1 cellular context compared by ENCODE assay signal in the genomic region with DNA sequence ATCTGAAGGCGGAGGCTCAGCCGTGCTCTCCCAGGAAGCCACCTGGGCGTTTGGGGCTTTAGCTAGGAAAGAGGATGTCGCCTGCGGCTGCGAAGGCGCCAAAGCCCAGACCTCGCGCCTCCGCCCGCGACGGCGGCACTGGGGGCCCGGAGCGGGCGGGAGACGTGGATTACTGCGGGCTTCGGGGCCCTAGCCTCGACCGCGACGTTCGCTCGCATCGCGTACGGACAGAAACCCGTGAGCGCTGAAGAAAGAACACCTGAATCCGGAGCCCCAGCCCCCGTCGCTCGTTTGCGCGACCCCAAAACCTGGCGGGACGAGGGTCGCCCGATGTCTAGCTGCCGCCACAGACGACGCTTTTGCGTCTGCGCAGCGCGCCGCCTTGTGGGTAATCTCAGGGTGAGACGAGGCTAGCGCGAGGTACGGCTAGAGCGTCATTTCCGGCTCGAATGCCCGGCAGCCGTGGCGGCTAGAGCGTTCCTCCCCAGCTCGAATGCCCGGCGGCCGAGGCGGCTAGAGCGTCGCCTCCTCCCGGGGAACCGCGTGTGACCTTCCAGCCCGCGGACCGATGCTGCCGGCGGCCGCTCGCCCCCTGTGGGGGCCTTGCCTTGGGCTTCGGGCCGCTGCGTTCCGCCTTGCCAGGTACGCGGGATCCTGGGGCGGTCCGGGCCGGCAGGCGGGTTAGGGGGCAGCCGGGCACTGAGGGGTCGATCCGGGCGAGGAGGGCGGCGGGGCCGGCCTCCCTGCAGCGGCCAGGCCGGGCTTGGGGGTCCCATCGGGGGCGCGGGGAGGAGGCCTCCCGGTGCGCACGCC.
TF ChIP-seq lines count a peak whose summit lies in the region.

A gene (plus strand): TSS at position 434 of the 813 bp plus-strand sequence. CDS start 135 bp downstream, at position 569.

TF ChIP-seq in HepG2, 621 proteins besides CTCF, POLR2A, EP300 and RAD21 (continued from another document and continues in another):
- TF ChIP-seq, protein P1, sequence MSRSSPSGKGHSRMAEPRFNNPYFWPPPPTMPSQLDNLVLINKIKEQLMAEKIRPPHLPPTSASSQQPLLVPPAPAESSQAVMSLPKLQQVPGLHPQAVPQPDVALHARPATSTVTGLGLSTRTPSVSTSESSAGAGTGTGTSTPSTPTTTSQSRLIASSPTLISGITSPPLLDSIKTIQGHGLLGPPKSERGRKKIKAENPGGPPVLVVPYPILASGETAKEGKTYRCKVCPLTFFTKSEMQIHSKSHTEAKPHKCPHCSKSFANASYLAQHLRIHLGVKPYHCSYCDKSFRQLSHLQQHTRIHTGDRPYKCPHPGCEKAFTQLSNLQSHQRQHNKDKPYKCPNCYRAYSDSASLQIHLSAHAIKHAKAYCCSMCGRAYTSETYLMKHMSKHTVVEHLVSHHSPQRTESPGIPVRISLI (CRISPR knock-in tag; IDR thresholded peaks at IDR 0.05; ENCODE audit: borderline replicate concordance) = no peak; the same call in none of the 2 replicates
- no peak for TF ChIP-seq ZKSCAN1 (IDR thresholded peaks at IDR 0.05; ENCODE audit: low read length)
- no peak for TF ChIP-seq HMGA1 (CRISPR knock-in tag; conservative IDR thresholded peaks at IDR 0.05)
- TF ChIP-seq ZNF136 (CRISPR knock-in tag; IDR thresholded peaks at IDR 0.05; ENCODE audit: low read depth) = no peak; the same call in 1 of the 2 replicates
- no peak for TF ChIP-seq RAD51 (IDR thresholded peaks at IDR 0.05; ENCODE audit: borderline replicate concordance)
- peak; percentile 96 for TF ChIP-seq ZNF850 (CRISPR knock-in tag; conservative IDR thresholded peaks at IDR 0.05)
- peak; percentile 52; the same call in 1 of the 2 replicates for TF ChIP-seq ZNF614 (CRISPR knock-in tag; IDR thresholded peaks at IDR 0.05; ENCODE audit: borderline replicate concordance)
- TF ChIP-seq MZF1 (CRISPR knock-in tag; IDR thresholded peaks at IDR 0.05; ENCODE audit: borderline replicate concordance) = peak; percentile 72; the same call in 1 of the 2 replicates
- TF ChIP-seq FOXM1 (CRISPR knock-in tag; IDR thresholded peaks at IDR 0.05) = peak; percentile 78; the same call in 1 of the 2 replicates
- TF ChIP-seq SIX4 (CRISPR knock-in tag; IDR thresholded peaks at IDR 0.05) = peak; percentile 82
- TF ChIP-seq MAFG (CRISPR knock-in tag; IDR thresholded peaks at IDR 0.05) = no peak
- TF ChIP-seq GTF3A (CRISPR knock-in tag; conservative IDR thresholded peaks at IDR 0.05) = peak; percentile 79; the same call in 1 of the 2 replicates
- no peak for TF ChIP-seq TCF12 (IDR thresholded peaks at IDR 0.05)
- TF ChIP-seq TCF12 (CRISPR knock-in tag; IDR thresholded peaks at IDR 0.05) = peak; percentile 90
- TF ChIP-seq, protein P2, sequence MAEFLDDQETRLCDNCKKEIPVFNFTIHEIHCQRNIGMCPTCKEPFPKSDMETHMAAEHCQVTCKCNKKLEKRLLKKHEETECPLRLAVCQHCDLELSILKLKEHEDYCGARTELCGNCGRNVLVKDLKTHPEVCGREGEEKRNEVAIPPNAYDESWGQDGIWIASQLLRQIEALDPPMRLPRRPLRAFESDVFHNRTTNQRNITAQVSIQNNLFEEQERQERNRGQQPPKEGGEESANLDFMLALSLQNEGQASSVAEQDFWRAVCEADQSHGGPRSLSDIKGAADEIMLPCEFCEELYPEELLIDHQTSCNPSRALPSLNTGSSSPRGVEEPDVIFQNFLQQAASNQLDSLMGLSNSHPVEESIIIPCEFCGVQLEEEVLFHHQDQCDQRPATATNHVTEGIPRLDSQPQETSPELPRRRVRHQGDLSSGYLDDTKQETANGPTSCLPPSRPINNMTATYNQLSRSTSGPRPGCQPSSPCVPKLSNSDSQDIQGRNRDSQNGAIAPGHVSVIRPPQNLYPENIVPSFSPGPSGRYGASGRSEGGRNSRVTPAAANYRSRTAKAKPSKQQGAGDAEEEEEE (CRISPR knock-in tag; IDR thresholded peaks at IDR 0.05; ENCODE audit: borderline replicate concordance) = no peak
- 0 out of 2 replicates have a peak, but pooled peaks have one; percentile 27 for TF ChIP-seq JUNB (CRISPR knock-in tag; IDR thresholded peaks at IDR 0.05; ENCODE audit: borderline replicate concordance)
- TF ChIP-seq, protein P3, sequence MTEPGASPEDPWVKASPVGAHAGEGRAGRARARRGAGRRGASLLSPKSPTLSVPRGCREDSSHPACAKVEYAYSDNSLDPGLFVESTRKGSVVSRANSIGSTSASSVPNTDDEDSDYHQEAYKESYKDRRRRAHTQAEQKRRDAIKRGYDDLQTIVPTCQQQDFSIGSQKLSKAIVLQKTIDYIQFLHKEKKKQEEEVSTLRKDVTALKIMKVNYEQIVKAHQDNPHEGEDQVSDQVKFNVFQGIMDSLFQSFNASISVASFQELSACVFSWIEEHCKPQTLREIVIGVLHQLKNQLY (CRISPR knock-in tag; IDR thresholded peaks at IDR 0.05) = peak; percentile 78; the same call in 1 of the 2 replicates
- TF ChIP-seq ZNF644 (CRISPR knock-in tag; IDR thresholded peaks at IDR 0.05; ENCODE audit: low read depth) = no peak
- no peak for TF ChIP-seq TCF7 (IDR thresholded peaks at IDR 0.05; ENCODE audit: low read depth)
- TF ChIP-seq, protein P4, sequence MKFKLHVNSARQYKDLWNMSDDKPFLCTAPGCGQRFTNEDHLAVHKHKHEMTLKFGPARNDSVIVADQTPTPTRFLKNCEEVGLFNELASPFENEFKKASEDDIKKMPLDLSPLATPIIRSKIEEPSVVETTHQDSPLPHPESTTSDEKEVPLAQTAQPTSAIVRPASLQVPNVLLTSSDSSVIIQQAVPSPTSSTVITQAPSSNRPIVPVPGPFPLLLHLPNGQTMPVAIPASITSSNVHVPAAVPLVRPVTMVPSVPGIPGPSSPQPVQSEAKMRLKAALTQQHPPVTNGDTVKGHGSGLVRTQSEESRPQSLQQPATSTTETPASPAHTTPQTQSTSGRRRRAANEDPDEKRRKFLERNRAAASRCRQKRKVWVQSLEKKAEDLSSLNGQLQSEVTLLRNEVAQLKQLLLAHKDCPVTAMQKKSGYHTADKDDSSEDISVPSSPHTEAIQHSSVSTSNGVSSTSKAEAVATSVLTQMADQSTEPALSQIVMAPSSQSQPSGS (CRISPR knock-in tag; IDR thresholded peaks at IDR 0.05) = peak; percentile 96
- peak; percentile 47 for TF ChIP-seq RBM22 (optimal IDR thresholded peaks at IDR 0.05; ENCODE audit: low read length)
- TF ChIP-seq TAF15 (IDR thresholded peaks at IDR 0.05; ENCODE audit: low read depth, low read length, poor library complexity, severe bottlenecking) = no peak
- TF ChIP-seq THAP11 (CRISPR knock-in tag; IDR thresholded peaks at IDR 0.05) = peak; percentile 96
- no peak for TF ChIP-seq SP1 (IDR thresholded peaks at IDR 0.05)
- TF ChIP-seq SP1 (CRISPR knock-in tag; IDR thresholded peaks at IDR 0.05) = peak; percentile 69
- peak; percentile 98 for TF ChIP-seq PHF20 (CRISPR knock-in tag; IDR thresholded peaks at IDR 0.05)
- TF ChIP-seq, protein P5, sequence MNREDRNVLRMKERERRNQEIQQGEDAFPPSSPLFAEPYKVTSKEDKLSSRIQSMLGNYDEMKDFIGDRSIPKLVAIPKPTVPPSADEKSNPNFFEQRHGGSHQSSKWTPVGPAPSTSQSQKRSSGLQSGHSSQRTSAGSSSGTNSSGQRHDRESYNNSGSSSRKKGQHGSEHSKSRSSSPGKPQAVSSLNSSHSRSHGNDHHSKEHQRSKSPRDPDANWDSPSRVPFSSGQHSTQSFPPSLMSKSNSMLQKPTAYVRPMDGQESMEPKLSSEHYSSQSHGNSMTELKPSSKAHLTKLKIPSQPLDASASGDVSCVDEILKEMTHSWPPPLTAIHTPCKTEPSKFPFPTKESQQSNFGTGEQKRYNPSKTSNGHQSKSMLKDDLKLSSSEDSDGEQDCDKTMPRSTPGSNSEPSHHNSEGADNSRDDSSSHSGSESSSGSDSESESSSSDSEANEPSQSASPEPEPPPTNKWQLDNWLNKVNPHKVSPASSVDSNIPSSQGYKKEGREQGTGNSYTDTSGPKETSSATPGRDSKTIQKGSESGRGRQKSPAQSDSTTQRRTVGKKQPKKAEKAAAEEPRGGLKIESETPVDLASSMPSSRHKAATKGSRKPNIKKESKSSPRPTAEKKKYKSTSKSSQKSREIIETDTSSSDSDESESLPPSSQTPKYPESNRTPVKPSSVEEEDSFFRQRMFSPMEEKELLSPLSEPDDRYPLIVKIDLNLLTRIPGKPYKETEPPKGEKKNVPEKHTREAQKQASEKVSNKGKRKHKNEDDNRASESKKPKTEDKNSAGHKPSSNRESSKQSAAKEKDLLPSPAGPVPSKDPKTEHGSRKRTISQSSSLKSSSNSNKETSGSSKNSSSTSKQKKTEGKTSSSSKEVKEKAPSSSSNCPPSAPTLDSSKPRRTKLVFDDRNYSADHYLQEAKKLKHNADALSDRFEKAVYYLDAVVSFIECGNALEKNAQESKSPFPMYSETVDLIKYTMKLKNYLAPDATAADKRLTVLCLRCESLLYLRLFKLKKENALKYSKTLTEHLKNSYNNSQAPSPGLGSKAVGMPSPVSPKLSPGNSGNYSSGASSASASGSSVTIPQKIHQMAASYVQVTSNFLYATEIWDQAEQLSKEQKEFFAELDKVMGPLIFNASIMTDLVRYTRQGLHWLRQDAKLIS (CRISPR knock-in tag; IDR thresholded peaks at IDR 0.05) = 0 out of 2 replicates have a peak, but pooled peaks have one; percentile 74
- TF ChIP-seq MEF2D (CRISPR knock-in tag; IDR thresholded peaks at IDR 0.05) = peak; percentile 87
- TF ChIP-seq MXD4 (CRISPR knock-in tag; IDR thresholded peaks at IDR 0.05) = peak; percentile 96
- TF ChIP-seq TAF1 (CRISPR knock-in tag; IDR thresholded peaks at IDR 0.05) = peak; percentile 98
- TF ChIP-seq ZNF749 (CRISPR knock-in tag; IDR thresholded peaks at IDR 0.05; ENCODE audit: borderline replicate concordance) = peak; percentile 98
- TF ChIP-seq, protein P6, sequence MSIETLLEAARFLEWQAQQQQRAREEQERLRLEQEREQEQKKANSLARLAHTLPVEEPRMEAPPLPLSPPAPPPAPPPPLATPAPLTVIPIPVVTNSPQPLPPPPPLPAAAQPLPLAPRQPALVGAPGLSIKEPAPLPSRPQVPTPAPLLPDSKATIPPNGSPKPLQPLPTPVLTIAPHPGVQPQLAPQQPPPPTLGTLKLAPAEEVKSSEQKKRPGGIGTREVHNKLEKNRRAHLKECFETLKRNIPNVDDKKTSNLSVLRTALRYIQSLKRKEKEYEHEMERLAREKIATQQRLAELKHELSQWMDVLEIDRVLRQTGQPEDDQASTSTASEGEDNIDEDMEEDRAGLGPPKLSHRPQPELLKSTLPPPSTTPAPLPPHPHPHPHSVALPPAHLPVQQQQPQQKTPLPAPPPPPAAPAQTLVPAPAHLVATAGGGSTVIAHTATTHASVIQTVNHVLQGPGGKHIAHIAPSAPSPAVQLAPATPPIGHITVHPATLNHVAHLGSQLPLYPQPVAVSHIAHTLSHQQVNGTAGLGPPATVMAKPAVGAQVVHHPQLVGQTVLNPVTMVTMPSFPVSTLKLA (IDR thresholded peaks at IDR 0.05) = peak; percentile 38
- TF ChIP-seq ZNF282 (IDR thresholded peaks at IDR 0.05; ENCODE audit: partially characterized antibody) = no peak
- peak; percentile 94 for TF ChIP-seq ZNF543 (CRISPR knock-in tag; IDR thresholded peaks at IDR 0.05)
- TF ChIP-seq SATB2 (CRISPR knock-in tag; IDR thresholded peaks at IDR 0.05) = no peak
- no peak for TF ChIP-seq HDAC6 (IDR thresholded peaks at IDR 0.05; ENCODE audit: low read depth, low read length)
- no peak for TF ChIP-seq MATR3 (CRISPR knock-in tag; IDR thresholded peaks at IDR 0.05)
- peak; percentile 83; the same call in 1 of the 2 replicates for TF ChIP-seq SNAI1 (CRISPR knock-in tag; IDR thresholded peaks at IDR 0.05; ENCODE audit: borderline replicate concordance)
- TF ChIP-seq CCDC6 (CRISPR knock-in tag; IDR thresholded peaks at IDR 0.05) = peak; percentile 81; the same call in 1 of the 2 replicates
- TF ChIP-seq, protein P7, sequence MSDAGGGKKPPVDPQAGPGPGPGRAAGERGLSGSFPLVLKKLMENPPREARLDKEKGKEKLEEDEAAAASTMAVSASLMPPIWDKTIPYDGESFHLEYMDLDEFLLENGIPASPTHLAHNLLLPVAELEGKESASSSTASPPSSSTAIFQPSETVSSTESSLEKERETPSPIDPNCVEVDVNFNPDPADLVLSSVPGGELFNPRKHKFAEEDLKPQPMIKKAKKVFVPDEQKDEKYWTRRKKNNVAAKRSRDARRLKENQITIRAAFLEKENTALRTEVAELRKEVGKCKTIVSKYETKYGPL (CRISPR knock-in tag; IDR thresholded peaks at IDR 0.05) = peak; percentile 33; the same call in 1 of the 2 replicates
- peak; percentile 100 for TF ChIP-seq YEATS4 (CRISPR knock-in tag; IDR thresholded peaks at IDR 0.05; ENCODE audit: borderline replicate concordance)
- no peak; the same call in 1 of the 2 replicates for TF ChIP-seq THYN1 (CRISPR knock-in tag; IDR thresholded peaks at IDR 0.05; ENCODE audit: borderline replicate concordance, low read depth)
- TF ChIP-seq, protein P8, sequence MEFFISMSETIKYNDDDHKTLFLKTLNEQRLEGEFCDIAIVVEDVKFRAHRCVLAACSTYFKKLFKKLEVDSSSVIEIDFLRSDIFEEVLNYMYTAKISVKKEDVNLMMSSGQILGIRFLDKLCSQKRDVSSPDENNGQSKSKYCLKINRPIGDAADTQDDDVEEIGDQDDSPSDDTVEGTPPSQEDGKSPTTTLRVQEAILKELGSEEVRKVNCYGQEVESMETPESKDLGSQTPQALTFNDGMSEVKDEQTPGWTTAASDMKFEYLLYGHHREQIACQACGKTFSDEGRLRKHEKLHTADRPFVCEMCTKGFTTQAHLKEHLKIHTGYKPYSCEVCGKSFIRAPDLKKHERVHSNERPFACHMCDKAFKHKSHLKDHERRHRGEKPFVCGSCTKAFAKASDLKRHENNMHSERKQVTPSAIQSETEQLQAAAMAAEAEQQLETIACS (CRISPR knock-in tag; IDR thresholded peaks at IDR 0.05) = peak; percentile 68; the same call in 1 of the 2 replicates
- TF ChIP-seq, protein P9, sequence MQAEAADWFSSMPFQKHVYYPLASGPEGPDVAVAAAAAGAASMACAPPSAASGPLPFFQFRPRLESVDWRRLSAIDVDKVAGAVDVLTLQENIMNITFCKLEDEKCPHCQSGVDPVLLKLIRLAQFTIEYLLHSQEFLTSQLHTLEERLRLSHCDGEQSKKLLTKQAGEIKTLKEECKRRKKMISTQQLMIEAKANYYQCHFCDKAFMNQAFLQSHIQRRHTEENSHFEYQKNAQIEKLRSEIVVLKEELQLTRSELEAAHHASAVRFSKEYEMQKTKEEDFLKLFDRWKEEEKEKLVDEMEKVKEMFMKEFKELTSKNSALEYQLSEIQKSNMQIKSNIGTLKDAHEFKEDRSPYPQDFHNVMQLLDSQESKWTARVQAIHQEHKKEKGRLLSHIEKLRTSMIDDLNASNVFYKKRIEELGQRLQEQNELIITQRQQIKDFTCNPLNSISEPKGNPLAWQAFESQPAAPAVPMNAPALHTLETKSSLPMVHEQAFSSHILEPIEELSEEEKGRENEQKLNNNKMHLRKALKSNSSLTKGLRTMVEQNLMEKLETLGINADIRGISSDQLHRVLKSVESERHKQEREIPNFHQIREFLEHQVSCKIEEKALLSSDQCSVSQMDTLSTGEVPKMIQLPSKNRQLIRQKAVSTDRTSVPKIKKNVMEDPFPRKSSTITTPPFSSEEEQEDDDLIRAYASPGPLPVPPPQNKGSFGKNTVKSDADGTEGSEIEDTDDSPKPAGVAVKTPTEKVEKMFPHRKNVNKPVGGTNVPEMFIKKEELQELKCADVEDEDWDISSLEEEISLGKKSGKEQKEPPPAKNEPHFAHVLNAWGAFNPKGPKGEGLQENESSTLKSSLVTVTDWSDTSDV (CRISPR knock-in tag; IDR thresholded peaks at IDR 0.05) = peak; percentile 35; the same call in 1 of the 2 replicates
- TF ChIP-seq RBM39 (IDR thresholded peaks at IDR 0.05; ENCODE audit: low read depth, low read length, poor library complexity, severe bottlenecking) = peak; percentile 74
- TF ChIP-seq IRF2 (CRISPR knock-in tag; IDR thresholded peaks at IDR 0.05) = peak; percentile 95
- TF ChIP-seq NR2F2 (IDR thresholded peaks at IDR 0.05; ENCODE audit: borderline replicate concordance, low read depth) = peak; percentile 61; the same call in 1 of the 2 replicates
